8 cellular contexts compared by ENCODE assay signal in the genomic region with DNA sequence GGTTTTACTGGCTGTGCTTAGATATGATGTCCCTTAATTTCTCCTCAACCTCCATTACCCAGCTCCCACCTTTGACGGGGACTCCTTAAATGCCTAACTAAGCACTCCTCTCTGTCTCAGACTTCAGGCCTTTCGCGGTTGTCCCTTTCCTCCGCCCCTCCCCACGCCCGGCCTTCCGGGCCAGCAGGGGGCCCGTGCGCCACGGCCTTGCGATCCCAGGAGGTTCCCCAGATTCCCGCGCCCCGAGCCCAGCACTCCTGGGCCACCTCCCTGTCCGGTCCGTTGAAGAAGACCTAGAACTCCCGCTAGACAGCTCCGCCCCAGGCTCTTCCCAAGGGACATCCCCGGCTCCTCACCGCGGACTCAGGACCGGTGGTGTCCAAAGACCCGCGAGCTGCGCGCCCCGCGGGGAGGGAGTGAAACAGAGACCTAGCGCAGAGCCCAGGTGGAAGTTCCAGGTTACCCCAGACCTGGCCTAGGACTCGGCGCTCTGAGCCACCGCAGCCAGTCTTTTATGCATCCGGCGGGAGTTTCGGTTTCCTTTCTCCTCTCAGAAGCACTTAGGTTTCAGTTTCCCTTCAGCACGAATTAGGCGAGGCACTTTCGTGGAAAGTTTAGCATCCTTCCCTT. TPM values are rescaled to one million over a fixed set of nuclear protein-coding genes. Genes with fewer than 3 reads are reported as not detected.
DNase-seq lines count a peak whose midpoint lies in the region; ATAC-seq and TF ChIP-seq lines count a peak whose summit lies in the region.

Gene DDX60 (minus strand): TSS at position 487 of the 630 bp plus-strand sequence. CDS start 7,493 bp downstream, outside the sequence.

- H3K27me3 Mint-ChIP-seq in CD4-positive, alpha-beta T cell, result no peaks in the 10 kb centered on the region

- no peak for TF ChIP-seq CTCF in CD4-positive, alpha-beta T cell (IDR thresholded peaks at IDR 0.05)

- no peaks in the 10 kb centered on the region for H3K9me3 ChIP-seq in CD4-positive, alpha-beta T cell (ENCODE audit: control insufficient read depth, low read length)
- H3K9me3 ChIP-seq in esophagus (ENCODE audit: control insufficient read depth in 2 of 2, insufficient read depth in 1 of 2, low read depth in 1 of 2, low read length in 1 of 2) (no peaks in the 10 kb centered on the region), mucosa of stomach (ENCODE audit: control insufficient read depth, low read length) (no peaks in the 10 kb centered on the region)

- peak within 1 kb of the TSS; percentile 99 for H3K4me3 Mint-ChIP-seq in CD4-positive, alpha-beta T cell

- H3K27ac Mint-ChIP-seq in CD4-positive, alpha-beta T cell, result peak within 1 kb of the TSS; percentile 100

- no peaks in the 10 kb centered on the region for H3K4me1 ChIP-seq in esophagus (ENCODE audit: control insufficient read depth in 2 of 2, insufficient read depth in 2 of 2, low read length in 1 of 2)
- H3K4me1 ChIP-seq in mucosa of stomach (ENCODE audit: control insufficient read depth, insufficient read depth, low read length), result peaks cover 23% of the 10 kb centered on the region

- H3K9ac ChIP-seq in mucosa of stomach (ENCODE audit: low read length), result peak within 1 kb of the TSS; percentile 98

- CTCF ChIA-PET in CD4-positive, alpha-beta T cell (lab: Charles Lee), result interaction anchor here (0.6 to 2.0 kb wide), 3 partner anchors 9 to 58 kb away, joined by 4 to 6 read pairs (median 4); no protein-coding TSS in a partner anchor

- POLR2A ChIA-PET in CD4-positive, alpha-beta T cell (lab: Charles Lee), result interaction anchor here (0.5 to 4.0 kb wide), 12 partner anchors 9 to 1293 kb away, joined by 3 to 43 read pairs (median 4); partner anchors contain the start of genes CBR4 and DDX60L

- H3K4me1 Mint-ChIP-seq in CD4-positive, alpha-beta T cell (ENCODE audit: low read depth), result peaks cover 67% of the 10 kb centered on the region

- H3K4me3 ChIP-seq in esophagus (ENCODE audit: low read depth in 1 of 2, low read length in 2 of 2), result peak within 1 kb of the TSS; percentile 74 to 85
- H3K4me3 ChIP-seq in mucosa of stomach (ENCODE audit: low read length), result peak within 1 kb of the TSS; percentile 96

- no peaks in the 10 kb centered on the region for H3K27me3 ChIP-seq in CD4-positive, alpha-beta T cell (ENCODE audit: control insufficient read depth, insufficient read depth, low read length)
- no peaks in the 10 kb centered on the region for H3K27me3 ChIP-seq in esophagus (ENCODE audit: control insufficient read depth in 1 of 2, insufficient read depth in 2 of 2, low read length in 2 of 2)
- H3K27me3 ChIP-seq in mucosa of stomach (ENCODE audit: control insufficient read depth, insufficient read depth, low read length), result no peaks in the 10 kb centered on the region

- H3K36me3 Mint-ChIP-seq in CD4-positive, alpha-beta T cell (ENCODE audit: low read depth), result peaks cover 13% of the 10 kb centered on the region

- DNase-seq in CD4-positive, alpha-beta T cell, result peak; percentile 69 to 91 (median 74)
- peak; percentile 78 for DNase-seq in NOMO-1 treated with dmso at 0.1 percent for 144 hours (lab: John Stamatoyannopoulos, UW; ENCODE audit: unreplicated experiment)
- DNase-seq in activated T-cell treated with anti-CD3 and anti-CD28 coated beads, Interleukin-2, amount 50 U/mL, for 1 hour, result peak; percentile 78
- peak; percentile 71 to 83 for DNase-seq in stimulated activated CD8-positive, alpha-beta memory T cell treated with anti-CD3 and anti-CD28 coated beads, Interleukin-7, amount 100 ng/mL, for 1 hour (ENCODE audit: low read depth in 2 of 2)

- WGBS in esophagus, 2 donors, result 0 to 2% methylated on average over 38 of the region's 38 CpGs

- H3K36me3 ChIP-seq in esophagus (ENCODE audit: control insufficient read depth in 2 of 2, insufficient read depth in 2 of 2, low read length in 1 of 2) (no peaks in the 10 kb centered on the region), mucosa of stomach (ENCODE audit: control insufficient read depth, insufficient read depth, low read length) (no peaks in the 10 kb centered on the region)

- H3K9me3 Mint-ChIP-seq in CD4-positive, alpha-beta T cell, result no peaks in the 10 kb centered on the region

- H3K27ac ChIP-seq in CD4-positive, alpha-beta T cell (ENCODE audit: low read depth, low read length), result peak within 1 kb of the TSS; percentile 94
- peak within 1 kb of the TSS; percentile 96 to 98 for H3K27ac ChIP-seq in esophagus (ENCODE audit: low read depth in 2 of 2, low read length in 1 of 2)

- intact Hi-C loops in CD4-positive, alpha-beta T cell (cut with DNase I, micrococcal nuclease), result loop anchor here (1.0 to 10.0 kb wide), 6 partner anchors 160 to 1706 kb away; partner anchors contain the start of genes DDX60L (in 1 of the 2), HPF1 (in 1 of the 2), MFAP3L (in 1 of the 2) and NEK1 (in 1 of the 2)

- peak; percentile 92 for ATAC-seq in CD4-positive, alpha-beta T cell (ENCODE audit: poor library complexity)
- ATAC-seq in GM19395 (IDR thresholded peaks at IDR 0.05; ENCODE audit: unreplicated experiment) (peak; percentile 100), HG03565 (IDR thresholded peaks at IDR 0.05; ENCODE audit: unreplicated experiment) (peak; percentile 98)

RNA-seq across cellular contexts. Expression of gene DDX60, which starts in this region (rescaled TPM):
- 10 to 100 TPM; 11.9 to 12.2 TPM for total RNA-seq in CD4-positive, alpha-beta T cell
- polyA plus RNA-seq in esophagus, result 1 to 10 TPM in 1 of 2 donors, under 1 TPM in 1; 0.90 to 1.8 TPM

Comparison
In these comparisons a context has a peak if more than half of its experiments do, and no peak if none do; other contexts are left out.
1. Peak in every context shown above with its lines: DNase-seq, ATAC-seq, H3K4me3 ChIP-seq and H3K27ac ChIP-seq.